ENCODE assay signal across 8 cellular contexts in genomic region chr2:14634223-14634884, GRCh38. TPM values are rescaled to one million over a fixed set of nuclear protein-coding genes. Genes with fewer than 3 reads are reported as not detected.
DNase-seq lines count a peak whose midpoint lies in the region; ATAC-seq and TF ChIP-seq lines count a peak whose summit lies in the region.

No MANE protein-coding gene starts in this region.

- TF ChIP-seq EP300 in gastroesophageal sphincter (IDR thresholded peaks at IDR 0.05): no peak

- peak overlapping the region; percentile 86 to 92 (median 91) for H3K27ac ChIP-seq in gastroesophageal sphincter
- no peak overlapping the region for H3K27ac ChIP-seq in CD8-positive, alpha-beta memory T cell (ENCODE audit: low read depth, low read length)

- peak; percentile 76 for ATAC-seq in gastroesophageal sphincter

- DNase-seq in activated T-cell treated with anti-CD3 and anti-CD28 coated beads, Interleukin-2, amount 50 U/mL, for 48 hours: peak; percentile 33 to 46
- DNase-seq in activated T-cell treated with anti-CD3 and anti-CD28 coated beads for 4 hours (no peak), T1000 (lab: John Stamatoyannopoulos, UW) (peak; percentile 62), NOMO-1 treated with dmso at 0.1 percent for 144 hours (lab: John Stamatoyannopoulos, UW; ENCODE audit: unreplicated experiment) (no peak)
- no peak for DNase-seq in CD8-positive, alpha-beta memory T cell

- H3K9me3 Mint-ChIP-seq in CD8-positive, alpha-beta memory T cell: peaks cover 0 to 19% (median 5%) of the 10 kb centered on the region in 5 donors

- peak overlapping the region; percentile 46 to 69 for H3K4me3 ChIP-seq in gastroesophageal sphincter
- H3K4me3 ChIP-seq in neuron (ENCODE audit: low read length): peak overlapping the region; percentile 35
- H3K4me3 ChIP-seq in CD8-positive, alpha-beta memory T cell (ENCODE audit: low read length): no peak overlapping the region

- H3K36me3 ChIP-seq in gastroesophageal sphincter: no peaks in the 10 kb centered on the region
- no peaks in the 10 kb centered on the region for H3K36me3 ChIP-seq in neuron (ENCODE audit: insufficient read depth, low read length)
- H3K36me3 ChIP-seq in CD8-positive, alpha-beta memory T cell (ENCODE audit: insufficient read depth, low read length): no peaks in the 10 kb centered on the region

- H3K27me3 Mint-ChIP-seq in CD8-positive, alpha-beta memory T cell: peaks cover 32 to 55% of the 10 kb centered on the region in 2 donors

- H3K27me3 ChIP-seq in gastroesophageal sphincter (peaks cover 37% of the 10 kb centered on the region), neuron (ENCODE audit: insufficient read depth, low read length) (peaks cover 73% of the 10 kb centered on the region)
- H3K27me3 ChIP-seq in CD8-positive, alpha-beta memory T cell (ENCODE audit: insufficient read depth, low read length, poor library complexity, severe bottlenecking): peaks cover 13% of the 10 kb centered on the region

- no peaks in the 10 kb centered on the region for H3K36me3 Mint-ChIP-seq in CD8-positive, alpha-beta memory T cell

- WGBS in gastroesophageal sphincter (ENCODE audit: low coverage in 1 of 2), 2 donors: 0% methylated on average over 7 to 10 of the region's 67 CpGs

- TF ChIP-seq CTCF in LNCAP (IDR thresholded peaks at IDR 0.05) (peak; percentile 17; the same call in 1 of the 2 replicates), gastroesophageal sphincter (IDR thresholded peaks at IDR 0.05) (peak; percentile 75 to 90 (median 79))

- no peaks in the 10 kb centered on the region for H3K9me3 ChIP-seq in gastroesophageal sphincter
- H3K9me3 ChIP-seq in neuron (ENCODE audit: low read length): no peaks in the 10 kb centered on the region
- H3K9me3 ChIP-seq in CD8-positive, alpha-beta memory T cell (ENCODE audit: low read length): no peaks in the 10 kb centered on the region

- peak in 1 of 2 donors; percentile 26 for TF ChIP-seq POLR2A in gastroesophageal sphincter (IDR thresholded peaks at IDR 0.05)

- no peak overlapping the region for H3K27ac Mint-ChIP-seq in CD8-positive, alpha-beta memory T cell

- H3K4me1 ChIP-seq in gastroesophageal sphincter: peaks cover 0 to 59% (median 10%) of the 10 kb centered on the region in 3 donors
- peaks cover 10% of the 10 kb centered on the region for H3K4me1 ChIP-seq in neuron (ENCODE audit: insufficient read depth, low read length)
- no peaks in the 10 kb centered on the region for H3K4me1 ChIP-seq in CD8-positive, alpha-beta memory T cell (ENCODE audit: insufficient read depth, low read length)

- CTCF ChIA-PET in CD8-positive, alpha-beta memory T cell (lab: Charles Lee): no interaction called here

- peak overlapping the region; percentile 75 for H2AFZ ChIP-seq in neuron (ENCODE audit: low read depth, low read length)

- POLR2A ChIA-PET in CD8-positive, alpha-beta memory T cell (lab: Charles Lee): no interaction called here

- H3K4me3 Mint-ChIP-seq in CD8-positive, alpha-beta memory T cell: no peak overlapping the region

- peaks cover 0 to 4% (median 0%) of the 10 kb centered on the region in 3 donors for H3K4me1 Mint-ChIP-seq in CD8-positive, alpha-beta memory T cell

RNA-seq across cellular contexts. Expression of gene LRATD1, which starts 1.8 kb away (rescaled TPM):
- 10 to 100 TPM in 2 of 4 donors, 1 to 10 TPM in 2; 1.9 to 12.7 (median 9.7) TPM for total RNA-seq in gastroesophageal sphincter
- total RNA-seq in CD8-positive, alpha-beta memory T cell: not detected
- polyA plus RNA-seq in CD8-positive, alpha-beta memory T cell: not detected

Comparison
In these comparisons a context has a peak if more than half of its experiments do, and no peak if none do; other contexts are left out.
1. DNase-seq: peak in activated T-cell treated with anti-CD3 and anti-CD28 coated beads, Interleukin-2, amount 50 U/mL, for 48 hours (2 of 2) and T1000 (single experiment); none in activated T-cell treated with anti-CD3 and anti-CD28 coated beads for 4 hours (single experiment), NOMO-1 treated with dmso at 0.1 percent for 144 hours (single experiment) and CD8-positive, alpha-beta memory T cell (0 of 5).